Comparison of ENCODE assay signal across 23 cellular contexts in the genomic region with DNA sequence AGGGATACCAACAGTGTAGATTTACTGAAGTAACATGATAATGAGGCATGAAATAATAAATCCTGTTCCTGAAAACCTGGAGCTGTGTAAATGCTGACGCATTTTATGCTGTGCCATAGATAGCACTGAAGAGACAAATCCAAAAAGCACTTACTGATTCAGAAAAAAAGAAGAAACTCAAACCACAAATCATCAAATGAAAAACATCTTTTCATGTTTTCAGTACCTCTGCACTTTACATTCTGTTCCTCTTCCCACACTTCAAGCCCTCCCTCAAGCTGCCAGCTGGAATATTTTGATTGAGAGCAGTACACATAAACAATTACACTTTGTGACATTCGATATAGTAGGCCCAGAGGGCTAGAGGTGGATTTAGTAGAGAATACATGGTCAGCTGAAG.
DNase-seq lines count a peak whose midpoint lies in the region; ATAC-seq and TF ChIP-seq lines count a peak whose summit lies in the region.
"Had no signal": no experiment of that assay in that cellular context is flagged by ENCODE, and none has a peak within 500 bp of the region (broad histone marks: within the 10 kb centered on the region; RNA-seq: fewer than 3 reads in every experiment).

No MANE protein-coding gene starts in this region.

- ATAC-seq in HG03460 (IDR thresholded peaks at IDR 0.05; ENCODE audit: unreplicated experiment) (no peak), PC-3 (no peak)
- ATAC-seq: left colon; mucosa of descending colon; pancreas; stimulated activated naive B cell treated with anti-CD40 and anti-IgM and Interleukin-4, amounts not matched to agents 10 μg/mL and 1 μg/mL and 100 μg/mL, for 72 hours had no signal

- no peak overlapping the region for H3K27ac ChIP-seq in fibroblast of lung (ENCODE audit: insufficient read depth, low read length)
- H3K27ac ChIP-seq in uterus: peak overlapping the region; percentile 12 to 51
- H3K27ac ChIP-seq in PC-3 (ENCODE audit: low read length): no peak overlapping the region
- no peak overlapping the region for H3K27ac ChIP-seq in brain microvascular endothelial cell
- H3K27ac ChIP-seq: ascending aorta, esophagus squamous epithelium, pancreas, upper lobe of left lung had no signal

- H3K4me1 ChIP-seq in fibroblast of lung (ENCODE audit: control insufficient read depth, extremely low read depth, insufficient read depth, low read length) (peaks cover 12% of the 10 kb centered on the region), uterus (no peaks in the 10 kb centered on the region), PC-3 (ENCODE audit: insufficient read depth, low read length) (peaks cover 40% of the 10 kb centered on the region)
- H3K4me1 ChIP-seq: ascending aorta, esophagus squamous epithelium, pancreas, upper lobe of left lung had no signal

- no peaks in the 10 kb centered on the region for H3K9me2 ChIP-seq in PC-3 (replicated peaks; ENCODE audit: low read length)

- H3K9me3 ChIP-seq in fibroblast of lung (ENCODE audit: control insufficient read depth, insufficient read depth, low read depth, low read length) (no peaks in the 10 kb centered on the region), uterus (no peaks in the 10 kb centered on the region), PC-3 (ENCODE audit: low read length) (no peaks in the 10 kb centered on the region)
- H3K9me3 ChIP-seq: ascending aorta, esophagus squamous epithelium, mucosa of descending colon, pancreas, upper lobe of left lung had no signal

- TF ChIP-seq CTCF in fibroblast of lung (conservative IDR thresholded peaks at IDR 0.05 in 1 of 2, IDR thresholded peaks at IDR 0.05 in 1 of 2; ENCODE audit: low read depth in 1 of 2, low read length in 2 of 2) (no peak), uterus (IDR thresholded peaks at IDR 0.05) (no peak), PC-3 (conservative IDR thresholded peaks at IDR 0.05; ENCODE audit: low read depth, low read length) (no peak), brain microvascular endothelial cell (IDR thresholded peaks at IDR 0.05; ENCODE audit: low read depth, low read length, missing control alignments) (no peak)

- H4K20me1 ChIP-seq in fibroblast of lung (ENCODE audit: control insufficient read depth, extremely low read depth, insufficient read depth, low read length) (no peaks in the 10 kb centered on the region), PC-3 (ENCODE audit: low read length) (no peaks in the 10 kb centered on the region)

- no peaks in the 10 kb centered on the region for H3K79me2 ChIP-seq in fibroblast of lung (ENCODE audit: control insufficient read depth, insufficient read depth, low read length)
- no peaks in the 10 kb centered on the region for H3K79me2 ChIP-seq in PC-3 (ENCODE audit: low read length)

- H2AFZ ChIP-seq in fibroblast of lung (ENCODE audit: low read length) (no peak overlapping the region), PC-3 (ENCODE audit: low read length) (no peak overlapping the region)

- CTCF ChIA-PET in PC-3 (lab: Charles Lee): no interaction called here

- no TSS peak for BruUV-seq in PC-3 (replicated peaks; lab: Mats Ljungman, UMichigan)

- no peak for TF ChIP-seq POLR2A in uterus (IDR thresholded peaks at IDR 0.05)

- no peaks in the 10 kb centered on the region for H3K27me3 ChIP-seq in fibroblast of lung (ENCODE audit: control insufficient read depth, insufficient read depth, low read length)
- H3K27me3 ChIP-seq in uterus: no peaks in the 10 kb centered on the region
- H3K27me3 ChIP-seq in PC-3 (ENCODE audit: low read length): no peaks in the 10 kb centered on the region
- no peaks in the 10 kb centered on the region for H3K27me3 ChIP-seq in brain microvascular endothelial cell (replicated peaks)
- H3K27me3 ChIP-seq: ascending aorta, esophagus squamous epithelium, pancreas, upper lobe of left lung had no signal

- DNase-seq in NCI-H2227 (lab: John Stamatoyannopoulos, UW; ENCODE audit: unreplicated experiment): peak; percentile 48
- no peak for DNase-seq in NCI-H2227 treated with DMSO at 0.1 percent for 48 hours (lab: John Stamatoyannopoulos, UW)
- DNase-seq in NCI-H69 (lab: John Stamatoyannopoulos, UW): peak; percentile 63
- peak; percentile 50 to 71 for DNase-seq in fibroblast of lung (ENCODE audit: low read depth in 2 of 2)
- DNase-seq in uterus: no peak
- DNase-seq in PC-3: no peak
- no peak for DNase-seq in brain microvascular endothelial cell
- DNase-seq: ACHN; activated effector memory CD4-positive, alpha-beta T cell treated with Interleukin-2 at 50 U/mL for 16 hours; CD8-positive, alpha-beta memory T cell; dermis blood vessel endothelial cell; esophagus squamous epithelium; left colon; mucosa of descending colon; MV-4-11; NCI-H526 treated with DMSO at 0.1 percent for 48 hours; pancreas; stimulated activated naive B cell treated with anti-CD40 and anti-IgM and Interleukin-4, amounts not matched to agents 10 μg/mL and 1 μg/mL and 100 μg/mL, for 72 hours; T-helper 1 cell; upper lobe of left lung had no signal

- POLR2A ChIA-PET in PC-3 (lab: Charles Lee; ENCODE audit: unreplicated experiment): no interaction called here

- H3F3A ChIP-seq in PC-3 (ENCODE audit: low read length, unreplicated experiment): peaks cover 5% of the 10 kb centered on the region

- intact Hi-C loops in uterus (cut with DNase I; ENCODE audit: low total_unique reads) (no loop called here), PC-3 (cut with micrococcal nuclease) (no loop called here)

- peaks cover 2% of the 10 kb centered on the region for H3K36me3 ChIP-seq in fibroblast of lung (ENCODE audit: control insufficient read depth, insufficient read depth, low read length)
- H3K36me3 ChIP-seq in uterus: no peaks in the 10 kb centered on the region
- no peaks in the 10 kb centered on the region for H3K36me3 ChIP-seq in PC-3 (ENCODE audit: low read depth, low read length)
- no peaks in the 10 kb centered on the region for H3K36me3 ChIP-seq in brain microvascular endothelial cell (replicated peaks)
- H3K36me3 ChIP-seq: ascending aorta, esophagus squamous epithelium, pancreas, upper lobe of left lung had no signal

- H3K9ac ChIP-seq in fibroblast of lung (ENCODE audit: insufficient read depth, low read length) (no peak overlapping the region), PC-3 (ENCODE audit: low read length) (no peak overlapping the region)

- H3K4me2 ChIP-seq in fibroblast of lung (ENCODE audit: extremely low read depth, insufficient read depth, low read length) (no peak overlapping the region), PC-3 (ENCODE audit: low read length) (no peak overlapping the region)
- H3K4me2 ChIP-seq: smooth muscle cell had no signal

- in situ Hi-C loops in brain microvascular endothelial cell (cut with HindIII; ENCODE audit: low pct_ligation_motif_present, low sequenced_read_pairs): no loop called here

- H3K4me3 ChIP-seq in fibroblast of lung (replicated peaks in 1 of 4; ENCODE audit: control extremely low read depth in 1 of 4, insufficient read depth in 1 of 4, low read depth in 3 of 4, low read length in 4 of 4) (no peak overlapping the region), uterus (no peak overlapping the region), PC-3 (ENCODE audit: low read length) (no peak overlapping the region), brain microvascular endothelial cell (ENCODE audit: low read depth, low read length) (no peak overlapping the region)
- H3K4me3 ChIP-seq: ascending aorta, esophagus squamous epithelium, mucosa of descending colon, pancreas, smooth muscle cell, upper lobe of left lung had no signal

Comparison
In these comparisons a context has a peak if more than half of its experiments do, and no peak if none do; other contexts are left out.
1. DNase-seq: peak in NCI-H2227 (single experiment), NCI-H69 (single experiment) and fibroblast of lung (2 of 2); none in NCI-H2227 treated with DMSO at 0.1 percent for 48 hours (single experiment), uterus (0 of 2), PC-3 (single experiment) and brain microvascular endothelial cell (single experiment).
2. H3K27ac ChIP-seq: peak in uterus (2 of 2); none in fibroblast of lung (single experiment), PC-3 (single experiment) and brain microvascular endothelial cell (single experiment).